Comparison of ENCODE assay signal across 11 cellular contexts in genomic region chr18:72868666-72869661, GRCh38. TPM values are rescaled to one million over a fixed set of nuclear protein-coding genes. Genes with fewer than 3 reads are reported as not detected.
DNase-seq lines count a peak whose midpoint lies in the region; ATAC-seq, FAIRE-seq and TF ChIP-seq lines count a peak whose summit lies in the region.
"Had no signal": no experiment of that assay in that cellular context is flagged by ENCODE, and none has a peak within 500 bp of the region (broad histone marks: within the 10 kb centered on the region; RNA-seq: fewer than 3 reads in every experiment).

No MANE protein-coding gene starts in this region.

- H3K4me2 ChIP-seq in astrocyte (ENCODE audit: low read length): peak overlapping the region; percentile 93
- no peak overlapping the region for H3K4me2 ChIP-seq in MM.1S (ENCODE audit: low read depth, low read length)

- in situ Hi-C loops in KBM-7 (cut with MboI; ENCODE audit: low pct_unique_long_range_greater_than_20kb, low sequenced_read_pairs): no loop called here

- H3K27ac Mint-ChIP-seq in astrocyte (ENCODE audit: unreplicated experiment) (no peak overlapping the region), mesothelial cell of epicardium (no peak overlapping the region)

- no peaks in the 10 kb centered on the region for H3K9me2 ChIP-seq in MM.1S (replicated peaks; ENCODE audit: insufficient read depth, low read length)

- H3K27me3 Mint-ChIP-seq in astrocyte (ENCODE audit: low read depth, unreplicated experiment) (peaks cover 10% of the 10 kb centered on the region), mesothelial cell of epicardium (ENCODE audit: low read depth) (peaks cover 87% of the 10 kb centered on the region)

- ATAC-seq in GM21528 (IDR thresholded peaks at IDR 0.05; ENCODE audit: low FRiP score, unreplicated experiment) (peak; percentile 24), GM18867 (IDR thresholded peaks at IDR 0.05; ENCODE audit: unreplicated experiment) (no peak)

- H3K4me3 Mint-ChIP-seq in astrocyte (ENCODE audit: unreplicated experiment): peak overlapping the region; percentile 87
- H3K4me3 Mint-ChIP-seq in mesothelial cell of epicardium: peak overlapping the region; percentile 61

- peaks cover 3% of the 10 kb centered on the region for H3K27me3 ChIP-seq in astrocyte (ENCODE audit: insufficient read depth, low read length)
- H3K27me3 ChIP-seq in MM.1S (replicated peaks; ENCODE audit: insufficient read depth, low read length): no peaks in the 10 kb centered on the region
- H3K27me3 ChIP-seq: ovary had no signal

- peak overlapping the region; percentile 81 for H2AFZ ChIP-seq in astrocyte (ENCODE audit: low read depth, low read length)
- H2AFZ ChIP-seq in MM.1S (ENCODE audit: low read length): no peak overlapping the region

- H3K9me3 Mint-ChIP-seq in astrocyte (ENCODE audit: unreplicated experiment) (no peaks in the 10 kb centered on the region), mesothelial cell of epicardium (no peaks in the 10 kb centered on the region)

- DNase-seq in AG09309 (ENCODE audit: low read depth): no peak
- DNase-seq in astrocyte (ENCODE audit: low read depth): no peak
- no peak for DNase-seq in mesothelial cell of epicardium (ENCODE audit: low spot score in 2 of 2, unreplicated experiment in 2 of 2)
- no peak for DNase-seq in MM.1S
- no peak for DNase-seq in KBM-7
- no peak for DNase-seq in activated CD4-positive, alpha-beta T cell treated with anti-CD3 and anti-CD28 coated beads for 48 hours
- DNase-seq: cortex of kidney, ovary had no signal

- H3K9ac ChIP-seq in astrocyte (ENCODE audit: low read length) (peak overlapping the region; percentile 79), MM.1S (ENCODE audit: low read length) (no peak overlapping the region)

- H3K79me2 ChIP-seq in astrocyte (ENCODE audit: insufficient read depth, low read length) (peaks cover 10% of the 10 kb centered on the region), MM.1S (ENCODE audit: low read length) (no peaks in the 10 kb centered on the region)

- peak overlapping the region; percentile 79 for H3K4me3 ChIP-seq in AG09309 (ENCODE audit: control insufficient read depth, low read depth, low read length)
- H3K4me3 ChIP-seq in astrocyte (ENCODE audit: insufficient read depth, low read depth, low read length): peak overlapping the region; percentile 69
- H3K4me3 ChIP-seq in MM.1S (ENCODE audit: low read length): no peak overlapping the region
- H3K4me3 ChIP-seq: ovary had no signal

- no peaks in the 10 kb centered on the region for H3K36me3 ChIP-seq in astrocyte (ENCODE audit: insufficient read depth, low read length)
- no peaks in the 10 kb centered on the region for H3K36me3 ChIP-seq in MM.1S (replicated peaks; ENCODE audit: insufficient read depth, low read length)
- H3K36me3 ChIP-seq: ovary had no signal

- H3K36me3 Mint-ChIP-seq in astrocyte (ENCODE audit: low read depth, unreplicated experiment) (peaks cover 1% of the 10 kb centered on the region), mesothelial cell of epicardium (no peaks in the 10 kb centered on the region)

- no peak for TF ChIP-seq CTCF in AG09309 (IDR thresholded peaks at IDR 0.05; ENCODE audit: control insufficient read depth, insufficient read depth, low read depth, low read length, missing control alignments)
- no peak for TF ChIP-seq CTCF in astrocyte (IDR thresholded peaks at IDR 0.05; ENCODE audit: insufficient read depth, low read depth, low read length)
- TF ChIP-seq CTCF in mesothelial cell of epicardium (IDR thresholded peaks at IDR 0.05; ENCODE audit: unreplicated experiment): no peak
- TF ChIP-seq CTCF in MM.1S (IDR thresholded peaks at IDR 0.05; ENCODE audit: low read length): no peak

- H3F3A ChIP-seq in MM.1S (ENCODE audit: insufficient read depth, low read length): no peaks in the 10 kb centered on the region

- H3K4me1 Mint-ChIP-seq in astrocyte (ENCODE audit: low read depth, unreplicated experiment): peaks cover 4% of the 10 kb centered on the region
- peaks cover 9% of the 10 kb centered on the region for H3K4me1 Mint-ChIP-seq in mesothelial cell of epicardium

- H3K9me3 ChIP-seq in astrocyte (ENCODE audit: insufficient read depth, low read depth, low read length) (no peaks in the 10 kb centered on the region), MM.1S (replicated peaks; ENCODE audit: insufficient read depth, low read length) (no peaks in the 10 kb centered on the region)
- H3K9me3 ChIP-seq: ovary had no signal

- H3K27ac ChIP-seq in astrocyte (ENCODE audit: low read depth, low read length) (no peak overlapping the region), MM.1S (ENCODE audit: low read length) (no peak overlapping the region)
- H3K27ac ChIP-seq: ovary had no signal

- H4K20me1 ChIP-seq in astrocyte (ENCODE audit: insufficient read depth, low read length) (peaks cover 3% of the 10 kb centered on the region), MM.1S (ENCODE audit: insufficient read depth, low read length) (no peaks in the 10 kb centered on the region)

- H3K4me1 ChIP-seq in astrocyte (ENCODE audit: insufficient read depth, low read length) (peaks cover 12% of the 10 kb centered on the region), MM.1S (ENCODE audit: low read length) (no peaks in the 10 kb centered on the region)

- FAIRE-seq in astrocyte (lab: Jason Lieb, UNC): no peak

RNA-seq across cellular contexts. Expression of gene NETO1, which starts 1.2 kb away (rescaled TPM):
- total RNA-seq in astrocyte: 18.4 and 19.8 TPM in 2 replicates
- not detected in 3 replicates for total RNA-seq in mesothelial cell of epicardium
- total RNA-seq: T-helper 1 cell treated with Interleukin-12 subunit alpha and Interleukin-12 subunit beta and Interleukin-4 antibody, amounts not matched to agents 30 ng/mL and 1 ng/mL, for 36 hours had no signal

Comparison
In these comparisons a context has a peak if more than half of its experiments do, and no peak if none do; other contexts are left out.
1. RNA of gene NETO1, which starts 1.2 kb away (total RNA-seq): 18.4 to 19.8 TPM in astrocyte; not detected in mesothelial cell of epicardium; every median in the first group is over 10 times any median in the second.